ENCODE assay signal across 8 cellular contexts in genomic region chr3:196432137-196432879, GRCh38. TPM values are rescaled to one million over a fixed set of nuclear protein-coding genes. Genes with fewer than 3 reads are reported as not detected.
DNase-seq lines count a peak whose midpoint lies in the region; ATAC-seq and TF ChIP-seq lines count a peak whose summit lies in the region.

UBXN7 (minus strand) TSS chr3:196432427; CDS start chr3:196432399, 28 bp downstream.

- TF ChIP-seq CTCF in ascending aorta (IDR thresholded peaks at IDR 0.05), result peak in 1 of 3 experiments; percentile 2
- no peak for TF ChIP-seq CTCF in right atrium auricular region (IDR thresholded peaks at IDR 0.05)
- no peak for TF ChIP-seq CTCF in psoas muscle (IDR thresholded peaks at IDR 0.05)

- H3K4me3 ChIP-seq in ascending aorta (peak within 1 kb of the TSS; percentile 87 to 96), right atrium auricular region (peak within 1 kb of the TSS; percentile 95 to 100), psoas muscle (peak within 1 kb of the TSS; percentile 93), urinary bladder (ENCODE audit: low read depth, low read length) (peak within 1 kb of the TSS; percentile 89)

- intact Hi-C loops in T-helper 2 cell treated with Interferon-gamma antibody and Interleukin-4, amounts not matched to agents 100 ng/mL and 5 ng/mL, for 36 hours (cut with micrococcal nuclease), result loop anchor here (1.0 to 10.0 kb wide), 8 partner anchors 71 to 537 kb away; partner anchors contain the start of genes CEP19, DYNLT2B, FBXO45 and PAK2
- intact Hi-C loops in ascending aorta (cut with DNase I) (loop anchor here (1.0 to 5.0 kb wide), 4 partner anchors 71 to 145 kb away; partner anchors contain the start of genes DYNLT2B, FBXO45, PCYT1A and RNF168), psoas muscle (cut with DNase I) (no loop called here)

- WGBS in psoas muscle, 3 donors, result 0% methylated on average over 46 to 67 of the region's 67 CpGs
- under 1% methylated on average over 67 of the region's 67 CpGs for WGBS in urinary bladder

- peak within 1 kb of the TSS; percentile 87 to 96 for H3K27ac ChIP-seq in ascending aorta
- H3K27ac ChIP-seq in right atrium auricular region, result peak within 1 kb of the TSS; percentile 92 to 99
- H3K27ac ChIP-seq in psoas muscle, result peak within 1 kb of the TSS; percentile 94
- H3K27ac ChIP-seq in urinary bladder (ENCODE audit: low read depth), result peak within 1 kb of the TSS; percentile 95

- no peaks in the 10 kb centered on the region for H3K27me3 ChIP-seq in ascending aorta
- H3K27me3 ChIP-seq in right atrium auricular region, result no peaks in the 10 kb centered on the region
- no peaks in the 10 kb centered on the region for H3K27me3 ChIP-seq in psoas muscle (ENCODE audit: insufficient read depth in 3 of 3, low read length in 2 of 3)

- H3K4me1 ChIP-seq in ascending aorta (peaks cover 0 to 6% of the 10 kb centered on the region in 2 donors), right atrium auricular region (peaks cover 0 to 21% of the 10 kb centered on the region in 2 donors), psoas muscle (peaks cover 11% of the 10 kb centered on the region), urinary bladder (ENCODE audit: insufficient read depth) (peaks cover 3% of the 10 kb centered on the region)

- peak; percentile 87 to 91 for DNase-seq in NCI-H1930 (lab: John Stamatoyannopoulos, UW)
- peak; percentile 71 to 96 for DNase-seq in ascending aorta (ENCODE audit: low spot score in 2 of 2)
- DNase-seq in right atrium auricular region (ENCODE audit: low spot score), result peak; percentile 92
- DNase-seq in psoas muscle, result peak; percentile 95 to 98

- ATAC-seq in GM18502 (IDR thresholded peaks at IDR 0.05; ENCODE audit: poor library complexity, unreplicated experiment) (peak; percentile 83), HG02943 (IDR thresholded peaks at IDR 0.05; ENCODE audit: low read depth, unreplicated experiment) (peak; percentile 82), psoas muscle (peak; percentile 98 to 99 (median 98))

- H3K9me3 ChIP-seq in ascending aorta, result no peaks in the 10 kb centered on the region
- no peaks in the 10 kb centered on the region for H3K9me3 ChIP-seq in right atrium auricular region
- H3K9me3 ChIP-seq in psoas muscle, result no peaks in the 10 kb centered on the region

- H3K36me3 ChIP-seq in ascending aorta (peaks cover 0 to 2% of the 10 kb centered on the region in 2 donors), right atrium auricular region (no peaks in the 10 kb centered on the region), psoas muscle (ENCODE audit: insufficient read depth in 1 of 2, low read depth in 1 of 2) (no peaks in the 10 kb centered on the region), urinary bladder (ENCODE audit: insufficient read depth) (no peaks in the 10 kb centered on the region)

RNA-seq across cellular contexts. Expression of gene UBXN7, which starts in this region (rescaled TPM):
- 47.9 and 49.7 TPM in 2 replicates for total RNA-seq in T-helper 2 cell treated with Interferon-gamma antibody and Interleukin-4, amounts not matched to agents 100 ng/mL and 5 ng/mL, for 36 hours
- 7.2 TPM for total RNA-seq in ascending aorta
- total RNA-seq in right atrium auricular region, result 10 to 100 TPM; 10.5 to 13.3 TPM
- 10 to 100 TPM; 12.2 to 23.7 (median 14.7) TPM for total RNA-seq in psoas muscle
- polyA plus RNA-seq in psoas muscle, result 1 to 10 TPM; 1.3 to 6.2 (median 1.9) TPM
- total RNA-seq in urinary bladder, result 38.1 TPM
- 8.2 TPM for polyA plus RNA-seq in urinary bladder

Comparison
In these comparisons a context has a peak if more than half of its experiments do, and no peak if none do; other contexts are left out.
1. Peak in every context shown above with its lines: DNase-seq, ATAC-seq, H3K4me3 ChIP-seq and H3K27ac ChIP-seq.
2. intact Hi-C loops: an anchor here in T-helper 2 cell treated with Interferon-gamma antibody and Interleukin-4, amounts not matched to agents 100 ng/mL and 5 ng/mL, for 36 hours (1.0 to 10.0 kb wide) and ascending aorta (1.0 to 5.0 kb wide); none called in psoas muscle.